8 cellular contexts compared by ENCODE assay signal in the genomic region with DNA sequence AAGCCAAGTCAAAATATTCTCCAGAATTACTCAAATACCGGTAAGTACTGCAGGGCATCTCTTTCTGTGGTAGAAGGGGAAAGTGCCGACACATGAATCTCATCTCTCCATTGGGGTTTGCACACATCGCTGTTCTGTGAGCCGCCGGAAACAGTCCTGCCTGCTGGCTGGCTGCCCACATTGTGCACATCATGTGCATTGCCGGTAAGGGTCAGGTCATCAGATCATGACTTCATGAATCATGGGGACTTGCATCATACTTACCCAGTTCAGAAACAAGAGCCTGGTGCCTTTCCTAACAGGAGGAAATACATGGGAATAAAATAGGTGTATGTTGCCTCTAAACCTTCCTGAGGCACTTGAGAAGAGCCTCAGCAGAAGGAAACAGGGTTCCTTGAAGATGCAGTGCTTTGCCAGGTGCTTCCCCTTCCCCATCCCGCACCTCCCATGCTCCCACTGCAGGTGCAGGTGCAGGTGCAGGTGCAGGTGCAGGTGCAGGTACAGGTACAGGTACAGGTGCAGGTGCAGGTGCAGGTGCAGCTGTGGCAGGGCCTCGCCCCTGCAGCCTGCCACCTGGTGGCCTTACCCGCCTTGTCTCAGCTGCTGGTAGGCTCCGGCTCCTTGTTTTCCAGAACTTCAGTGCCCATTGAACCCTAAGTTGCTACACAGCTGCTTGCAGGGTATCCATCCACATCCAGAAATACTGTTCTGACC. TPM values are rescaled to one million over a fixed set of nuclear protein-coding genes. Genes with fewer than 3 reads are reported as not detected.
DNase-seq lines count a peak whose midpoint lies in the region; ATAC-seq, FAIRE-seq and TF ChIP-seq lines count a peak whose summit lies in the region.

No MANE protein-coding gene starts in this region.

- DNase-seq in left cardiac atrium = peak; percentile 73
- no peak for DNase-seq in cardiac septum (ENCODE audit: low spot score)
- DNase-seq in Panc1 (ENCODE audit: low read depth, low spot score) = peak; percentile 92
- peak; percentile 87 for DNase-seq in glomerular visceral epithelial cell (ENCODE audit: extremely low spot score)
- DNase-seq in urothelium cell line (ENCODE audit: low spot score) = peak; percentile 61
- no peak for DNase-seq in stimulated activated naive CD8-positive, alpha-beta T cell treated with anti-CD3 and anti-CD28 coated beads, Interleukin-15, Interleukin-2, amounts not matched to agents 100 U/mL and 50 U/mL, for 24 hours
- DNase-seq in dedifferentiated amniotic fluid mesenchymal stem cell (ENCODE audit: extremely low spot score) = no peak
- no peak for DNase-seq in NCI-H1105 treated with DMSO at 0.1 percent for 48 hours (lab: John Stamatoyannopoulos, UW)

- no peak overlapping the region for H3K4me3 ChIP-seq in Panc1 (ENCODE audit: low read depth in 2 of 2, low read length in 2 of 2)

- no peaks in the 10 kb centered on the region for H3K36me3 ChIP-seq in Panc1 (ENCODE audit: control insufficient read depth, insufficient read depth, low read length)

- H3K27me3 ChIP-seq in Panc1 (ENCODE audit: control insufficient read depth, insufficient read depth, low read length) = no peaks in the 10 kb centered on the region

- in situ Hi-C loops in Panc1 (cut with HindIII; ENCODE audit: low pct_unique_long_range_greater_than_20kb, low sequenced_read_pairs) = no loop called here

- intact Hi-C loops in left cardiac atrium (cut with DNase I) = no loop called here
- intact Hi-C loops in cardiac septum (cut with DNase I) = no loop called here
- intact Hi-C loops in Panc1 (cut with micrococcal nuclease; ENCODE audit: unreplicated experiment) = loop anchor here (10.0 kb wide), 1 partner anchor 56 kb away; no protein-coding TSS in a partner anchor

- H3K27ac ChIP-seq in Panc1 (ENCODE audit: low read length) = no peak overlapping the region

- no peaks in the 10 kb centered on the region for H3K4me1 ChIP-seq in Panc1 (ENCODE audit: control insufficient read depth, insufficient read depth, low read length)

- POLR2A ChIA-PET in Panc1 (lab: Charles Lee) = no interaction called here

- TF ChIP-seq CTCF in Panc1 (IDR thresholded peaks at IDR 0.05) = no peak; the same call in 1 of the 2 replicates

- CTCF ChIA-PET in Panc1 (lab: Charles Lee) = no interaction called here

- no TSS peak for BruUV-seq in Panc1 (replicated peaks; lab: Mats Ljungman, UMichigan)

- peak in 1 of 2 donors; percentile 52 for ATAC-seq in left cardiac atrium
- ATAC-seq in Panc1 = peak; percentile 76
- ATAC-seq in stimulated activated naive CD8-positive, alpha-beta T cell treated with anti-CD3 and anti-CD28 coated beads, Interleukin-15, Interleukin-2, amounts not matched to agents 100 U/mL and 50 U/mL, for 24 hours = no peak

- FAIRE-seq in urothelium cell line (lab: Jason Lieb, UNC) = no peak

- no peaks in the 10 kb centered on the region for H3K9me3 ChIP-seq in Panc1 (ENCODE audit: control insufficient read depth, insufficient read depth, low read depth, low read length)

RNA-seq across cellular contexts. Expression of gene GPR137B, which starts 26.5 kb away (rescaled TPM):
- 10 to 100 TPM; 20.6 to 25.0 TPM for total RNA-seq in left cardiac atrium
- 44.6 TPM for total RNA-seq in cardiac septum
- total RNA-seq in Panc1 (2021; ENCODE audit: unreplicated experiment) = 25.3 TPM
- 31.1 TPM for polyA plus RNA-seq in Panc1 (2012; ENCODE audit: insufficient read length)

Comparison
In these comparisons a context has a peak if more than half of its experiments do, and no peak if none do; other contexts are left out.
1. DNase-seq: peak in left cardiac atrium (single experiment), Panc1 (single experiment), glomerular visceral epithelial cell (single experiment) and urothelium cell line (single experiment); none in cardiac septum (single experiment), stimulated activated naive CD8-positive, alpha-beta T cell treated with anti-CD3 and anti-CD28 coated beads, Interleukin-15, Interleukin-2, amounts not matched to agents 100 U/mL and 50 U/mL, for 24 hours (single experiment), dedifferentiated amniotic fluid mesenchymal stem cell (single experiment) and NCI-H1105 treated with DMSO at 0.1 percent for 48 hours (single experiment).